Comparison of ENCODE assay signal across 3 cellular contexts in genomic region chr12:118109088-118109487, GRCh38.
TF ChIP-seq lines count a peak whose summit lies in the region.

No MANE protein-coding gene starts in this region.

TF ChIP-seq in SK-N-SH, 30 proteins besides CTCF, POLR2A, EP300 and RAD21:
- TF ChIP-seq, protein P1, sequence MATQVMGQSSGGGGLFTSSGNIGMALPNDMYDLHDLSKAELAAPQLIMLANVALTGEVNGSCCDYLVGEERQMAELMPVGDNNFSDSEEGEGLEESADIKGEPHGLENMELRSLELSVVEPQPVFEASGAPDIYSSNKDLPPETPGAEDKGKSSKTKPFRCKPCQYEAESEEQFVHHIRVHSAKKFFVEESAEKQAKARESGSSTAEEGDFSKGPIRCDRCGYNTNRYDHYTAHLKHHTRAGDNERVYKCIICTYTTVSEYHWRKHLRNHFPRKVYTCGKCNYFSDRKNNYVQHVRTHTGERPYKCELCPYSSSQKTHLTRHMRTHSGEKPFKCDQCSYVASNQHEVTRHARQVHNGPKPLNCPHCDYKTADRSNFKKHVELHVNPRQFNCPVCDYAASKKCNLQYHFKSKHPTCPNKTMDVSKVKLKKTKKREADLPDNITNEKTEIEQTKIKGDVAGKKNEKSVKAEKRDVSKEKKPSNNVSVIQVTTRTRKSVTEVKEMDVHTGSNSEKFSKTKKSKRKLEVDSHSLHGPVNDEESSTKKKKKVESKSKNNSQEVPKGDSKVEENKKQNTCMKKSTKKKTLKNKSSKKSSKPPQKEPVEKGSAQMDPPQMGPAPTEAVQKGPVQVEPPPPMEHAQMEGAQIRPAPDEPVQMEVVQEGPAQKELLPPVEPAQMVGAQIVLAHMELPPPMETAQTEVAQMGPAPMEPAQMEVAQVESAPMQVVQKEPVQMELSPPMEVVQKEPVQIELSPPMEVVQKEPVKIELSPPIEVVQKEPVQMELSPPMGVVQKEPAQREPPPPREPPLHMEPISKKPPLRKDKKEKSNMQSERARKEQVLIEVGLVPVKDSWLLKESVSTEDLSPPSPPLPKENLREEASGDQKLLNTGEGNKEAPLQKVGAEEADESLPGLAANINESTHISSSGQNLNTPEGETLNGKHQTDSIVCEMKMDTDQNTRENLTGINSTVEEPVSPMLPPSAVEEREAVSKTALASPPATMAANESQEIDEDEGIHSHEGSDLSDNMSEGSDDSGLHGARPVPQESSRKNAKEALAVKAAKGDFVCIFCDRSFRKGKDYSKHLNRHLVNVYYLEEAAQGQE (IDR thresholded peaks at IDR 0.05; ENCODE audit: low read depth, low read length), result peak; percentile 87
- TF ChIP-seq POLR2AphosphoS5 (IDR thresholded peaks at IDR 0.05; ENCODE audit: low read depth, low read length) (no peak), FOXJ3 (CRISPR knock-in tag; IDR thresholded peaks at IDR 0.05) (no peak)

TF ChIP-seq in SK-N-SH treated with all-trans-retinoic acid at 6 μM for 48 hours, 23 proteins besides CTCF, POLR2A, EP300 and RAD21:
- TF ChIP-seq POU6F1 (CRISPR knock-in tag; IDR thresholded peaks at IDR 0.05; ENCODE audit: borderline replicate concordance, low read depth) (no peak), TOX (CRISPR knock-in tag; IDR thresholded peaks at IDR 0.05; ENCODE audit: borderline replicate concordance) (no peak), OSR1 (CRISPR knock-in tag; IDR thresholded peaks at IDR 0.05) (no peak), PATZ1 (CRISPR knock-in tag; IDR thresholded peaks at IDR 0.05; ENCODE audit: borderline replicate concordance) (no peak), RARB (CRISPR knock-in tag; IDR thresholded peaks at IDR 0.05) (no peak), ZFP3 (CRISPR knock-in tag; IDR thresholded peaks at IDR 0.05) (no peak)

TF ChIP-seq in WTC11, 78 proteins besides CTCF, POLR2A, EP300 and RAD21 (continued from another document):
- TF ChIP-seq, protein P2, sequence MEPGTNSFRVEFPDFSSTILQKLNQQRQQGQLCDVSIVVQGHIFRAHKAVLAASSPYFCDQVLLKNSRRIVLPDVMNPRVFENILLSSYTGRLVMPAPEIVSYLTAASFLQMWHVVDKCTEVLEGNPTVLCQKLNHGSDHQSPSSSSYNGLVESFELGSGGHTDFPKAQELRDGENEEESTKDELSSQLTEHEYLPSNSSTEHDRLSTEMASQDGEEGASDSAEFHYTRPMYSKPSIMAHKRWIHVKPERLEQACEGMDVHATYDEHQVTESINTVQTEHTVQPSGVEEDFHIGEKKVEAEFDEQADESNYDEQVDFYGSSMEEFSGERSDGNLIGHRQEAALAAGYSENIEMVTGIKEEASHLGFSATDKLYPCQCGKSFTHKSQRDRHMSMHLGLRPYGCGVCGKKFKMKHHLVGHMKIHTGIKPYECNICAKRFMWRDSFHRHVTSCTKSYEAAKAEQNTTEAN (CRISPR knock-in tag; IDR thresholded peaks at IDR 0.05), result no peak
- TF ChIP-seq ZNF423 (CRISPR knock-in tag; IDR thresholded peaks at IDR 0.05), result no peak
- TF ChIP-seq ETV6 (CRISPR knock-in tag; IDR thresholded peaks at IDR 0.05), result no peak
